12 cellular contexts compared by ENCODE assay signal in genomic region chr2:237488901-237489860, GRCh38. TPM values are rescaled to one million over a fixed set of nuclear protein-coding genes. Genes with fewer than 3 reads are reported as not detected.
DNase-seq lines count a peak whose midpoint lies in the region; ATAC-seq and TF ChIP-seq lines count a peak whose summit lies in the region.
"Had no signal": no experiment of that assay in that cellular context is flagged by ENCODE, and none has a peak within 500 bp of the region (broad histone marks: within the 10 kb centered on the region; RNA-seq: fewer than 3 reads in every experiment).

No MANE protein-coding gene starts in this region.

- peak overlapping the region; percentile 99 for H3K27ac ChIP-seq in PC-9
- H3K27ac ChIP-seq: HL-60 had no signal

- H3K36me3 Mint-ChIP-seq in progenitor cell of endocrine pancreas (ENCODE audit: insufficient read depth), result no peaks in the 10 kb centered on the region
- peaks cover 4 to 7% of the 10 kb centered on the region in 2 donors for H3K36me3 Mint-ChIP-seq in stimulated activated naive B cell treated with anti-CD40 and anti-IgM and Interleukin-4, amounts not matched to agents 10 μg/mL and 1 μg/mL and 100 μg/mL, for 72 hours
- peaks cover 7% of the 10 kb centered on the region for H3K36me3 Mint-ChIP-seq in activated naive CD8-positive, alpha-beta T cell treated with anti-CD3 and anti-CD28 coated beads, Interleukin-2, amount 50 U/mL, for 24 hours (ENCODE audit: low read depth)
- H3K36me3 Mint-ChIP-seq: activated naive CD8-positive, alpha-beta T cell treated with anti-CD3 and anti-CD28 coated beads, Interleukin-2, amount 10 ng/mL, durations not matched to agents 7 days and 5 days had no signal

- peaks cover 68% of the 10 kb centered on the region for H3K4me1 ChIP-seq in PC-9 (replicated peaks; ENCODE audit: insufficient read depth)

- peaks cover 18% of the 10 kb centered on the region for H3K4me1 Mint-ChIP-seq in progenitor cell of endocrine pancreas (ENCODE audit: low read depth)
- H3K4me1 Mint-ChIP-seq in stimulated activated naive B cell treated with anti-CD40 and anti-IgM and Interleukin-4, amounts not matched to agents 10 μg/mL and 1 μg/mL and 100 μg/mL, for 72 hours, result peaks cover 0 to 1% of the 10 kb centered on the region in 2 donors
- H3K4me1 Mint-ChIP-seq in activated naive CD8-positive, alpha-beta T cell treated with anti-CD3 and anti-CD28 coated beads, Interleukin-2, amount 50 U/mL, for 24 hours, result no peaks in the 10 kb centered on the region
- H3K4me1 Mint-ChIP-seq: activated naive CD8-positive, alpha-beta T cell treated with anti-CD3 and anti-CD28 coated beads, Interleukin-2, amount 10 ng/mL, durations not matched to agents 7 days and 5 days had no signal

- TSS peak; percentile 73 for BruUV-seq in PC-9 (replicated peaks; lab: Mats Ljungman, UMichigan)

- POLR2A ChIA-PET in PC-9 (lab: Charles Lee; ENCODE audit: unreplicated experiment), result interaction anchor here (0.5 to 1.7 kb wide), 9 partner anchors 12 to 197 kb away, joined by 3 to 42 read pairs (median 6); no protein-coding TSS in a partner anchor

- no peak for TF ChIP-seq CTCF in PC-9 (conservative IDR thresholded peaks at IDR 0.05)
- no peak for TF ChIP-seq CTCF in foreskin fibroblast (IDR thresholded peaks at IDR 0.05; ENCODE audit: low read depth, low read length)
- no peak for TF ChIP-seq CTCF in progenitor cell of endocrine pancreas (IDR thresholded peaks at IDR 0.05; ENCODE audit: unreplicated experiment)

- H3K27me3 ChIP-seq in PC-9 (ENCODE audit: insufficient read depth, low read depth), result no peaks in the 10 kb centered on the region

- H3K4me3 ChIP-seq in PC-9 (peak overlapping the region; percentile 70), foreskin fibroblast (ENCODE audit: low read depth in 1 of 2, low read length in 2 of 2) (peak overlapping the region in 1 of 2 donors; percentile 83)

- peaks cover 16% of the 10 kb centered on the region for H3K9me3 ChIP-seq in PC-9 (ENCODE audit: insufficient read depth, low read depth)

- H3K36me3 ChIP-seq in PC-9 (ENCODE audit: low read depth), result peaks cover 39% of the 10 kb centered on the region

- peak overlapping the region; percentile 94 for H3K27ac Mint-ChIP-seq in progenitor cell of endocrine pancreas
- H3K27ac Mint-ChIP-seq in stimulated activated naive B cell treated with anti-CD40 and anti-IgM and Interleukin-4, amounts not matched to agents 10 μg/mL and 1 μg/mL and 100 μg/mL, for 72 hours, result no peak overlapping the region
- H3K27ac Mint-ChIP-seq in activated naive CD8-positive, alpha-beta T cell treated with anti-CD3 and anti-CD28 coated beads, Interleukin-2, amount 50 U/mL, for 24 hours, result no peak overlapping the region
- H3K27ac Mint-ChIP-seq: activated naive CD8-positive, alpha-beta T cell treated with anti-CD3 and anti-CD28 coated beads, Interleukin-2, amount 10 ng/mL, durations not matched to agents 7 days and 5 days; stimulated activated naive CD8-positive, alpha-beta T cell treated with anti-CD3 and anti-CD28 coated beads, Interleukin-15, Interleukin-2, amounts not matched to agents 100 ng/mL and 50 ng/mL, for 24 hours had no signal

- peaks cover 18% of the 10 kb centered on the region for H3K9me3 Mint-ChIP-seq in progenitor cell of endocrine pancreas (ENCODE audit: low read depth)
- peaks cover 19 to 21% of the 10 kb centered on the region in 2 donors for H3K9me3 Mint-ChIP-seq in stimulated activated naive B cell treated with anti-CD40 and anti-IgM and Interleukin-4, amounts not matched to agents 10 μg/mL and 1 μg/mL and 100 μg/mL, for 72 hours
- peaks cover 17% of the 10 kb centered on the region for H3K9me3 Mint-ChIP-seq in activated naive CD8-positive, alpha-beta T cell treated with anti-CD3 and anti-CD28 coated beads, Interleukin-2, amount 50 U/mL, for 24 hours

- H3F3A ChIP-seq in PC-9 (ENCODE audit: insufficient read depth, low read depth), result peaks cover 54% of the 10 kb centered on the region

- no peaks in the 10 kb centered on the region for H3K9me2 ChIP-seq in PC-9 (ENCODE audit: insufficient read depth)

- peaks cover 56% of the 10 kb centered on the region for H3K27me3 Mint-ChIP-seq in progenitor cell of endocrine pancreas
- H3K27me3 Mint-ChIP-seq in stimulated activated naive B cell treated with anti-CD40 and anti-IgM and Interleukin-4, amounts not matched to agents 10 μg/mL and 1 μg/mL and 100 μg/mL, for 72 hours, result peaks cover 49 to 76% of the 10 kb centered on the region in 2 donors
- peaks cover 59% of the 10 kb centered on the region for H3K27me3 Mint-ChIP-seq in activated naive CD8-positive, alpha-beta T cell treated with anti-CD3 and anti-CD28 coated beads, Interleukin-2, amount 50 U/mL, for 24 hours

- CTCF ChIA-PET in PC-9 (lab: Charles Lee), result interaction anchor here (0.6 to 2.5 kb wide), 9 partner anchors 8 to 67 kb away, joined by 3 to 19 read pairs (median 5); no protein-coding TSS in a partner anchor

- no peaks in the 10 kb centered on the region for H4K20me1 ChIP-seq in PC-9 (ENCODE audit: insufficient read depth)

- no peak overlapping the region for H2AFZ ChIP-seq in PC-9

- H3K4me2 ChIP-seq in PC-9, result peak overlapping the region; percentile 99

- H3K79me2 ChIP-seq in PC-9 (ENCODE audit: low read depth), result peaks cover 93% of the 10 kb centered on the region

- DNase-seq in Daoy (ENCODE audit: low read depth) (peak; percentile 66), PC-9 (peak; percentile 90 to 98), foreskin fibroblast (peak; percentile 57 to 73), progenitor cell of endocrine pancreas (ENCODE audit: low spot score, unreplicated experiment) (no peak), NCI-H774 (lab: John Stamatoyannopoulos, UW) (no peak)
- DNase-seq in stimulated activated naive B cell treated with anti-CD40 and anti-IgM and Interleukin-4, amounts not matched to agents 10 μg/mL and 1 μg/mL and 100 μg/mL, for 72 hours, result no peak
- no peak for DNase-seq in activated naive CD8-positive, alpha-beta T cell treated with anti-CD3 and anti-CD28 coated beads, Interleukin-2, amount 50 U/mL, for 24 hours
- DNase-seq: activated naive CD8-positive, alpha-beta T cell treated with anti-CD3 and anti-CD28 coated beads, Interleukin-2, amount 10 ng/mL, durations not matched to agents 7 days and 5 days; NCI-H526 had no signal

- H3K4me3 Mint-ChIP-seq in progenitor cell of endocrine pancreas (ENCODE audit: low read depth), result no peak overlapping the region
- H3K4me3 Mint-ChIP-seq in stimulated activated naive B cell treated with anti-CD40 and anti-IgM and Interleukin-4, amounts not matched to agents 10 μg/mL and 1 μg/mL and 100 μg/mL, for 72 hours, result no peak overlapping the region
- H3K4me3 Mint-ChIP-seq in activated naive CD8-positive, alpha-beta T cell treated with anti-CD3 and anti-CD28 coated beads, Interleukin-2, amount 50 U/mL, for 24 hours, result no peak overlapping the region
- H3K4me3 Mint-ChIP-seq: activated naive CD8-positive, alpha-beta T cell treated with anti-CD3 and anti-CD28 coated beads, Interleukin-2, amount 10 ng/mL, durations not matched to agents 7 days and 5 days; stimulated activated naive CD8-positive, alpha-beta T cell treated with anti-CD3 and anti-CD28 coated beads, Interleukin-15, Interleukin-2, amounts not matched to agents 100 ng/mL and 50 ng/mL, for 24 hours had no signal

- ATAC-seq in HG03460 (IDR thresholded peaks at IDR 0.05; ENCODE audit: unreplicated experiment), result no peak
- no peak for ATAC-seq in stimulated activated naive B cell treated with anti-CD40 and anti-IgM and Interleukin-4, amounts not matched to agents 10 μg/mL and 1 μg/mL and 100 μg/mL, for 72 hours (replicated peaks)
- ATAC-seq in activated naive CD8-positive, alpha-beta T cell treated with anti-CD3 and anti-CD28 coated beads, Interleukin-2, amount 50 U/mL, for 24 hours, result no peak

- intact Hi-C loops in PC-9 (cut with micrococcal nuclease; ENCODE audit: unreplicated experiment), result loop anchor here (1.0 to 5.0 kb wide), 2 partner anchors 23 to 198 kb away; no protein-coding TSS in a partner anchor

RNA-seq across cellular contexts. Expression of gene MLPH, which starts 2.1 kb away (rescaled TPM):
- total RNA-seq in Daoy (2014; rRNA removed; shearing (Covaris generic)), result 53.1 and 58.8 TPM in 2 replicates
- 237 and 283 TPM in 2 replicates for total RNA-seq in PC-9 (2021)
- total RNA-seq in progenitor cell of endocrine pancreas, result 1.2 and 1.6 TPM in 2 replicates
- total RNA-seq: activated naive CD8-positive, alpha-beta T cell treated with anti-CD3 and anti-CD28 coated beads, Interleukin-2, amount 10 ng/mL, durations not matched to agents 7 days and 5 days had no signal

Comparison
In these comparisons a context has a peak if more than half of its experiments do, and no peak if none do; other contexts are left out.
1. DNase-seq: peak in Daoy (single experiment), PC-9 (2 of 2) and foreskin fibroblast (2 of 2); none in progenitor cell of endocrine pancreas (single experiment), NCI-H774 (single experiment), stimulated activated naive B cell treated with anti-CD40 and anti-IgM and Interleukin-4, amounts not matched to agents 10 μg/mL and 1 μg/mL and 100 μg/mL, for 72 hours (single experiment) and activated naive CD8-positive, alpha-beta T cell treated with anti-CD3 and anti-CD28 coated beads, Interleukin-2, amount 50 U/mL, for 24 hours (single experiment).
2. RNA of gene MLPH, which starts 2.1 kb away (total RNA-seq): 237 to 283 TPM in PC-9 and 53.1 to 58.8 TPM in Daoy; 1.2 to 1.6 TPM in progenitor cell of endocrine pancreas; every median in the first group is over 10 times any median in the second.